10 cellular contexts compared by ENCODE assay signal in genomic region chr3:13141991-13142412, GRCh38.
DNase-seq lines count a peak whose midpoint lies in the region; ATAC-seq and TF ChIP-seq lines count a peak whose summit lies in the region.
"Had no signal": no experiment of that assay in that cellular context is flagged by ENCODE, and none has a peak within 500 bp of the region (broad histone marks: within the 10 kb centered on the region; RNA-seq: fewer than 3 reads in every experiment).

No MANE protein-coding gene starts in this region.

- H3K27me3 ChIP-seq in mammary epithelial cell (ENCODE audit: insufficient read depth, low read length), result no peaks in the 10 kb centered on the region

- H3K4me1 ChIP-seq in mammary epithelial cell (ENCODE audit: insufficient read depth, low read length), result no peaks in the 10 kb centered on the region

- no peak overlapping the region for H2AFZ ChIP-seq in mammary epithelial cell (ENCODE audit: low read depth, low read length)

- intact Hi-C loops in mammary epithelial cell (cut with micrococcal nuclease), result no loop called here

- no peaks in the 10 kb centered on the region for H3K79me2 ChIP-seq in mammary epithelial cell (ENCODE audit: insufficient read depth, low read length)

- DNase-seq in GM10248 (ENCODE audit: extremely low spot score), result peak; percentile 54
- peak; percentile 26 for DNase-seq in LNCaP clone FGC (ENCODE audit: low read depth)
- peak; percentile 15 for DNase-seq in mammary epithelial cell
- peak; percentile 90 for DNase-seq in nephron progenitor cell
- DNase-seq in GF-D8 (lab: John Stamatoyannopoulos, UW), result no peak
- no peak for DNase-seq in left lobe of liver (ENCODE audit: low spot score)
- no peak for DNase-seq in NCI-H1105 (lab: John Stamatoyannopoulos, UW)
- DNase-seq: effector memory CD8-positive, alpha-beta T cell had no signal

- H3K36me3 ChIP-seq in mammary epithelial cell (ENCODE audit: insufficient read depth, low read length), result no peaks in the 10 kb centered on the region

- peaks cover 46% of the 10 kb centered on the region for H3K27me3 Mint-ChIP-seq in nephron progenitor cell (ENCODE audit: low read depth, poor library complexity)

- no peak overlapping the region for H3K4me2 ChIP-seq in mammary epithelial cell (ENCODE audit: insufficient read depth, low read depth, low read length)

- H3K4me3 ChIP-seq in LNCaP clone FGC (ENCODE audit: low read depth, low read length), result no peak overlapping the region
- no peak overlapping the region for H3K4me3 ChIP-seq in mammary epithelial cell (replicated peaks in 1 of 3; ENCODE audit: insufficient read depth in 1 of 3, low read depth in 2 of 3, low read length in 3 of 3)

- H3K4me3 Mint-ChIP-seq in nephron progenitor cell, result no peak overlapping the region
- H3K4me3 Mint-ChIP-seq: effector memory CD8-positive, alpha-beta T cell had no signal

- ATAC-seq in GM18868 (IDR thresholded peaks at IDR 0.05; ENCODE audit: unreplicated experiment) (no peak), left lobe of liver (no peak)
- ATAC-seq: effector memory CD8-positive, alpha-beta T cell; Panc1 had no signal

- BruUV-seq in mammary epithelial cell (replicated peaks; lab: Mats Ljungman, UMichigan), result no TSS peak

- no peaks in the 10 kb centered on the region for H4K20me1 ChIP-seq in mammary epithelial cell (ENCODE audit: insufficient read depth, low read length)

- H3K36me3 Mint-ChIP-seq in nephron progenitor cell (ENCODE audit: low read depth), result no peaks in the 10 kb centered on the region

- H3K27ac Mint-ChIP-seq in nephron progenitor cell, result no peak overlapping the region

- POLR2A ChIA-PET in GM10248 (lab: Yijun Ruan, JAX), result no interaction called here

- CTCF ChIA-PET in GM10248 (lab: Yijun Ruan, JAX) (interaction anchor here (1.3 kb wide), 2 partner anchors 13 to 50 kb away, joined by 3 to 4 read pairs; no protein-coding TSS in a partner anchor), mammary epithelial cell (lab: Charles Lee; ENCODE audit: low non-redundant PET) (no interaction called here)

- H3K9me3 Mint-ChIP-seq in nephron progenitor cell, result no peaks in the 10 kb centered on the region
- H3K9me3 Mint-ChIP-seq: effector memory CD8-positive, alpha-beta T cell had no signal

- dilution Hi-C loops in mammary epithelial cell (cut with HindIII; ENCODE audit: low sequenced_read_pairs), result no loop called here

- H3K4me1 Mint-ChIP-seq in nephron progenitor cell, result no peaks in the 10 kb centered on the region

- H3K9me3 ChIP-seq in mammary epithelial cell (replicated peaks; ENCODE audit: insufficient read depth, low read length), result no peaks in the 10 kb centered on the region

- no peak overlapping the region for H3K27ac ChIP-seq in mammary epithelial cell (ENCODE audit: insufficient read depth, low read depth, low read length)

- in situ Hi-C loops in mammary epithelial cell (cut with MboI; ENCODE audit: low sequenced_read_pairs in 2 of 2), result no loop called here

- 33% methylated on average over 8 of the region's 8 CpGs for WGBS in mammary epithelial cell (ENCODE audit: low coverage, missing lambda C conversion rate)

- no peak for TF ChIP-seq CTCF in GM10248 (IDR thresholded peaks at IDR 0.05; ENCODE audit: control extremely low read depth, extremely low read depth, low read depth, missing control alignments)
- no peak for TF ChIP-seq CTCF in LNCaP clone FGC (IDR thresholded peaks at IDR 0.05; ENCODE audit: control insufficient read depth, extremely low read depth, insufficient read depth)
- TF ChIP-seq CTCF in mammary epithelial cell (conservative IDR thresholded peaks at IDR 0.05 in 1 of 2, IDR thresholded peaks at IDR 0.05 in 1 of 2; ENCODE audit: extremely low read depth in 1 of 2, insufficient read depth in 1 of 2, low read depth in 1 of 2, low read length in 2 of 2), result no peak
- TF ChIP-seq CTCF in nephron progenitor cell (IDR thresholded peaks at IDR 0.05), result no peak

- no peak overlapping the region for H3K9ac ChIP-seq in mammary epithelial cell (ENCODE audit: insufficient read depth, low read length)

Comparison
In these comparisons a context has a peak if more than half of its experiments do, and no peak if none do; other contexts are left out.
1. DNase-seq: peak in GM10248 (single experiment), LNCaP clone FGC (single experiment), mammary epithelial cell (single experiment) and nephron progenitor cell (single experiment); none in GF-D8 (single experiment), left lobe of liver (single experiment) and NCI-H1105 (single experiment).